ENCODE assay signal across 23 cellular contexts in genomic region chr3:128706171-128706570, GRCh38.
"Had no signal": no experiment of that assay in that cellular context is flagged by ENCODE, and none has a peak within 500 bp of the region (broad histone marks: within the 10 kb centered on the region; RNA-seq: fewer than 3 reads in every experiment).

No MANE protein-coding gene starts in this region.

- DNase-seq: effector CD4-positive, alpha-beta T cell; gastrocnemius medialis; immature natural killer cell; left cardiac atrium; left ventricle myocardium superior; mesendoderm; naive B cell; occipital lobe; pancreas; right cardiac atrium; small intestine; stimulated activated CD4-positive, alpha-beta T cell treated with anti-CD3 and anti-CD28 coated beads, Interleukin-12 subunit alpha, Interleukin-12 subunit beta, amount 100 ng/mL, for 4 hours; stimulated activated naive CD4-positive, alpha-beta T cell; stomach; substantia nigra; transverse colon had no signal

- H3K27me3 Mint-ChIP-seq: naive B cell, progenitor cell of endocrine pancreas had no signal

- H3K4me1 Mint-ChIP-seq: immature natural killer cell, nephron had no signal

- H3K27ac Mint-ChIP-seq: immature natural killer cell, naive B cell, nephron, progenitor cell of endocrine pancreas had no signal

- H3K4me3 Mint-ChIP-seq: immature natural killer cell, naive B cell, nephron had no signal

- H3K36me3 ChIP-seq: gastrocnemius medialis, pancreas, stomach, thoracic aorta, transverse colon had no signal

- H3K27me3 ChIP-seq: gastrocnemius medialis, pancreas, transverse colon had no signal

- H3K9me3 Mint-ChIP-seq: immature natural killer cell, naive B cell, nephron had no signal

- H3K4me3 ChIP-seq: coronary artery, gastrocnemius medialis, lung, pancreas, stomach, thoracic aorta, transverse colon had no signal

- H3K27ac ChIP-seq: coronary artery, gastrocnemius medialis, pancreas, stomach, thoracic aorta, transverse colon had no signal

- ATAC-seq: esophagus mucosa, gastrocnemius medialis, left cardiac atrium, left ventricle myocardium superior, pancreas, right cardiac atrium had no signal

- H3K4me1 ChIP-seq: pancreas, transverse colon had no signal

- H3K9me3 ChIP-seq: gastrocnemius medialis, pancreas, stomach, thoracic aorta, transverse colon had no signal

- FAIRE-seq: keratinocyte, pancreas, small intestine had no signal

- H3K36me3 Mint-ChIP-seq: immature natural killer cell, naive B cell had no signal
